Comparison of ENCODE assay signal across 5 cellular contexts in genomic region chr6:35570885-35571330, GRCh38. TPM values are rescaled to one million over a fixed set of nuclear protein-coding genes. Genes with fewer than 3 reads are reported as not detected.
"Had no signal": no experiment of that assay in that cellular context is flagged by ENCODE, and none has a peak within 500 bp of the region (broad histone marks: within the 10 kb centered on the region; RNA-seq: fewer than 3 reads in every experiment).

No MANE protein-coding gene starts in this region.

RNA-seq across cellular contexts. Expression of gene TULP1, which starts 58.2 kb away (rescaled TPM):
- total RNA-seq: activated CD8-positive, alpha-beta T cell treated with anti-CD3 and anti-CD28 coated beads, Interleukin-2, amount 10 ng/mL, durations not matched to agents 7 days and 5 days; activated naive CD4-positive, alpha-beta T cell treated with anti-CD3 and anti-CD28 coated beads, Interleukin-2, amount 50 U/mL, for 72 hours; activated T-helper 1 cell treated with anti-CD3 and anti-CD28 coated beads, Interleukin-12 subunit alpha, Interleukin-12 subunit beta, Interleukin-2, Interleukin-4 antibody, amounts not matched to agents 30 ng/mL and 10 ng/mL and 1 ng/mL, durations not matched to agents 14 hours and 24 hours and 36 hours; astrocyte; SK-MEL-5 had no signal
